ENCODE assay signal across 9 cellular contexts in genomic region chr1:15951341-15952153, GRCh38. TPM values are rescaled to one million over a fixed set of nuclear protein-coding genes. Genes with fewer than 3 reads are reported as not detected.
DNase-seq lines count a peak whose midpoint lies in the region; ATAC-seq and TF ChIP-seq lines count a peak whose summit lies in the region.
"Had no signal": no experiment of that assay in that cellular context is flagged by ENCODE, and none has a peak within 500 bp of the region (broad histone marks: within the 10 kb centered on the region; RNA-seq: fewer than 3 reads in every experiment).

No MANE protein-coding gene starts in this region.

- 40 to 44% (median 42%) methylated on average over 23 of the region's 23 CpGs for WGBS in ovary, 3 donors

- intact Hi-C loops in breast epithelium (cut with DNase I; ENCODE audit: low total_unique reads) = loop anchor here (10.0 kb wide), 2 partner anchors 977 to 1717 kb away; no protein-coding TSS in a partner anchor
- intact Hi-C loops in ovary (cut with DNase I) = no loop called here

- H3K27ac ChIP-seq in SJSA1 (peak overlapping the region; percentile 99), breast epithelium (peak overlapping the region; percentile 87 to 95), ovary (peak overlapping the region; percentile 90 to 99)

- H3K9me3 ChIP-seq in SJSA1 (replicated peaks) (no peaks in the 10 kb centered on the region), breast epithelium (no peaks in the 10 kb centered on the region), ovary (no peaks in the 10 kb centered on the region)

- no peak for TF ChIP-seq EP300 in ovary (IDR thresholded peaks at IDR 0.05)

- TF ChIP-seq CTCF in AG10803 (conservative IDR thresholded peaks at IDR 0.05; ENCODE audit: low read length) (0 out of 2 replicates have a peak, but pooled peaks have one; percentile 9), breast epithelium (IDR thresholded peaks at IDR 0.05) (no peak), ovary (IDR thresholded peaks at IDR 0.05) (no peak), GM13976 (IDR thresholded peaks at IDR 0.05; ENCODE audit: borderline replicate concordance, control extremely low read depth, extremely low read depth, insufficient read depth, missing control alignments) (no peak)

- in situ Hi-C loops in GM13976 (cut with MboI; ENCODE audit: low sequenced_read_pairs, unreplicated experiment) = no loop called here

- H3K4me3 ChIP-seq in AG10803 (ENCODE audit: low read length) (no peak overlapping the region), SJSA1 (no peak overlapping the region), breast epithelium (no peak overlapping the region), ovary (no peak overlapping the region)

- no peak for ATAC-seq in HG03095 (IDR thresholded peaks at IDR 0.05; ENCODE audit: unreplicated experiment)

- TF ChIP-seq POLR2A in breast epithelium (IDR thresholded peaks at IDR 0.05) (no peak), ovary (IDR thresholded peaks at IDR 0.05) (no peak)

- H3K27me3 ChIP-seq in SJSA1 (replicated peaks) = no peaks in the 10 kb centered on the region
- H3K27me3 ChIP-seq in breast epithelium = no peaks in the 10 kb centered on the region
- no peaks in the 10 kb centered on the region for H3K27me3 ChIP-seq in ovary

- peaks cover 28% of the 10 kb centered on the region for H3K36me3 ChIP-seq in SJSA1
- no peaks in the 10 kb centered on the region for H3K36me3 ChIP-seq in breast epithelium
- H3K36me3 ChIP-seq in ovary = no peaks in the 10 kb centered on the region

- peak; percentile 23 for DNase-seq in AG10803 (ENCODE audit: low read depth)
- DNase-seq in SJSA1 (ENCODE audit: low read depth in 1 of 2, low spot score in 2 of 2) = peak; percentile 14 to 54
- DNase-seq in breast epithelium (ENCODE audit: low spot score in 2 of 2) = no peak
- DNase-seq in ovary = peak in 3 of 5 donors; percentile 61 to 67 (median 65)
- no peak for DNase-seq in GM13976 (ENCODE audit: low spot score)
- DNase-seq in NCI-H524 treated with DMSO at 0.1 percent for 48 hours (lab: John Stamatoyannopoulos, UW) = no peak
- DNase-seq in kidney glomerular epithelial cell (lab: John Stamatoyannopoulos, UW) = no peak

- H3K4me1 ChIP-seq in SJSA1 (replicated peaks) (peaks cover 77% of the 10 kb centered on the region), breast epithelium (peaks cover 19% of the 10 kb centered on the region in 2 donors), ovary (ENCODE audit: insufficient read depth) (peaks cover 36% of the 10 kb centered on the region)

RNA-seq across cellular contexts. Expression of gene ZBTB17, which starts 24.4 kb away (rescaled TPM):
- total RNA-seq in SJSA1 (2014; rRNA removed; shearing (Covaris generic)) = 26.6 and 33.6 TPM in 2 replicates
- total RNA-seq in breast epithelium (10 to 100 TPM; 21.9 to 40.3 (median 38.5) TPM), ovary (10 to 100 TPM; 18.8 to 45.7 (median 29.8) TPM)
- polyA plus RNA-seq in ovary = 10 to 100 TPM in 1 of 2 donors, 1 to 10 TPM in 1; 3.7 to 33.1 TPM

RNA-seq across cellular contexts. Expression of gene SRARP, which starts 52.5 kb away (rescaled TPM):
- total RNA-seq in SJSA1 (2014; rRNA removed; shearing (Covaris generic)) = not detected in 2 replicates
- total RNA-seq in breast epithelium (1 to 10 TPM in 2 of 3 donors, not detected in 1; 1.3 to 2.9 TPM), ovary (not detected)
- not detected for polyA plus RNA-seq in ovary
- total RNA-seq: T-helper 1 cell treated with Interleukin-12 subunit alpha and Interleukin-12 subunit beta and Interleukin-4 antibody, amounts not matched to agents 30 ng/mL and 1 ng/mL, for 36 hours had no signal

Comparison
In these comparisons a context has a peak if more than half of its experiments do, and no peak if none do; other contexts are left out.
1. DNase-seq: peak in AG10803 (single experiment), SJSA1 (2 of 2) and ovary (3 of 5); none in breast epithelium (0 of 2), GM13976 (single experiment), NCI-H524 treated with DMSO at 0.1 percent for 48 hours (single experiment) and kidney glomerular epithelial cell (single experiment).
2. Peak in every context shown above with its lines, with median percentiles within 50 percentile points of each other: H3K27ac ChIP-seq.